2 cellular contexts compared by ENCODE assay signal in genomic region chr10:113554214-113554613, GRCh38.
TF ChIP-seq lines count a peak whose summit lies in the region.

No MANE protein-coding gene starts in this region.

TF ChIP-seq in liver, 16 proteins besides CTCF, POLR2A, EP300 and RAD21 (continued from another document):
- TF ChIP-seq GABPA (IDR thresholded peaks at IDR 0.05 in 1 of 2, conservative IDR thresholded peaks at IDR 0.05 in 1 of 2) (no peak), RXRA (IDR thresholded peaks at IDR 0.05) (no peak), SP1 (IDR thresholded peaks at IDR 0.05) (peak; percentile 10), HNF4A (conservative IDR thresholded peaks at IDR 0.05) (no peak), NR2F2 (IDR thresholded peaks at IDR 0.05) (peak; percentile 66), ZBTB33 (IDR thresholded peaks at IDR 0.05) (no peak)
- TF ChIP-seq, protein P1, sequence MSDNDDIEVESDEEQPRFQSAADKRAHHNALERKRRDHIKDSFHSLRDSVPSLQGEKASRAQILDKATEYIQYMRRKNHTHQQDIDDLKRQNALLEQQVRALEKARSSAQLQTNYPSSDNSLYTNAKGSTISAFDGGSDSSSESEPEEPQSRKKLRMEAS (IDR thresholded peaks at IDR 0.05): no peak

TF ChIP-seq in HepG2, 621 proteins besides CTCF, POLR2A, EP300 and RAD21 (continued from another document):
- TF ChIP-seq KDM2A (CRISPR knock-in tag; IDR thresholded peaks at IDR 0.05; ENCODE audit: borderline replicate concordance, low read depth): no peak
- TF ChIP-seq ZNF547 (CRISPR knock-in tag; IDR thresholded peaks at IDR 0.05): no peak
- TF ChIP-seq ZNF879 (CRISPR knock-in tag; IDR thresholded peaks at IDR 0.05): no peak
- no peak for TF ChIP-seq YEATS4 (CRISPR knock-in tag; IDR thresholded peaks at IDR 0.05; ENCODE audit: borderline replicate concordance)
- TF ChIP-seq, protein P2, sequence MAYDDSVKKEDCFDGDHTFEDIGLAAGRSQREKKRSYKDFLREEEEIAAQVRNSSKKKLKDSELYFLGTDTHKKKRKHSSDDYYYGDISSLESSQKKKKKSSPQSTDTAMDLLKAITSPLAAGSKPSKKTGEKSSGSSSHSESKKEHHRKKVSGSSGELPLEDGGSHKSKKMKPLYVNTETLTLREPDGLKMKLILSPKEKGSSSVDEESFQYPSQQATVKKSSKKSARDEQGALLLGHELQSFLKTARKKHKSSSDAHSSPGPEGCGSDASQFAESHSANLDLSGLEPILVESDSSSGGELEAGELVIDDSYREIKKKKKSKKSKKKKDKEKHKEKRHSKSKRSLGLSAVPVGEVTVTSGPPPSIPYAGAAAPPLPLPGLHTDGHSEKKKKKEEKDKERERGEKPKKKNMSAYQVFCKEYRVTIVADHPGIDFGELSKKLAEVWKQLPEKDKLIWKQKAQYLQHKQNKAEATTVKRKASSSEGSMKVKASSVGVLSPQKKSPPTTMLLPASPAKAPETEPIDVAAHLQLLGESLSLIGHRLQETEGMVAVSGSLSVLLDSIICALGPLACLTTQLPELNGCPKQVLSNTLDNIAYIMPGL (CRISPR knock-in tag; IDR thresholded peaks at IDR 0.05; ENCODE audit: borderline replicate concordance in 1 of 2, low read depth in 1 of 2): no peak
- TF ChIP-seq, protein P3, sequence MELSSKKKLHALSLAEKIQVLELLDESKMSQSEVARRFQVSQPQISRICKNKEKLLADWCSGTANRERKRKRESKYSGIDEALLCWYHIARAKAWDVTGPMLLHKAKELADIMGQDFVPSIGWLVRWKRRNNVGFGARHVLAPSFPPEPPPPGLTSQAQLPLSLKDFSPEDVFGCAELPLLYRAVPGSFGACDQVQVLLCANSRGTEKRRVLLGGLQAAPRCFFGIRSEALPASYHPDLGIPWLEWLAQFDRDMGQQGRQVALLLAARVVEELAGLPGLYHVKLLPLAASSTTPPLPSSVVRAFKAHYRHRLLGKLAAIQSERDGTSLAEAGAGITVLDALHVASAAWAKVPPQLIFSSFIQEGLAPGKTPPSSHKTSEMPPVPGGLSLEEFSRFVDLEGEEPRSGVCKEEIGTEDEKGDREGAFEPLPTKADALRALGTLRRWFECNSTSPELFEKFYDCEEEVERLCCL (CRISPR knock-in tag; IDR thresholded peaks at IDR 0.05; ENCODE audit: borderline replicate concordance): no peak
- TF ChIP-seq ZNF180 (CRISPR knock-in tag; IDR thresholded peaks at IDR 0.05; ENCODE audit: borderline replicate concordance, low read depth): no peak
- TF ChIP-seq YY1 (IDR thresholded peaks at IDR 0.05; ENCODE audit: insufficient read depth, insufficient replicate concordance, low read depth, low read length): no peak
- TF ChIP-seq PCBP1 (IDR thresholded peaks at IDR 0.05; ENCODE audit: borderline replicate concordance, low read depth, low read length): no peak
- TF ChIP-seq ZNF691 (CRISPR knock-in tag; IDR thresholded peaks at IDR 0.05; ENCODE audit: borderline replicate concordance, low read depth): no peak
- TF ChIP-seq PAF1 (CRISPR knock-in tag; IDR thresholded peaks at IDR 0.05): no peak
- no peak for TF ChIP-seq MXD1 (CRISPR knock-in tag; IDR thresholded peaks at IDR 0.05)
- TF ChIP-seq ETV6 (CRISPR knock-in tag; conservative IDR thresholded peaks at IDR 0.05): no peak
